8 cellular contexts compared by ENCODE assay signal in genomic region chr11:1310772-1311468, GRCh38. TPM values are rescaled to one million over a fixed set of nuclear protein-coding genes. Genes with fewer than 3 reads are reported as not detected.
A peak's percentile ranks its signal among the peaks of the same experiment; 100 is the strongest.
DNase-seq lines count a peak whose midpoint lies in the region; ATAC-seq and TF ChIP-seq lines count a peak whose summit lies in the region.

No MANE protein-coding gene starts in this region.

- TF ChIP-seq CTCF in CD4-positive, alpha-beta T cell (IDR thresholded peaks at IDR 0.05), result no peak
- TF ChIP-seq CTCF in neural cell (IDR thresholded peaks at IDR 0.05; ENCODE audit: poor library complexity, severe bottlenecking), result no peak

- peak overlapping the region; percentile 86 for H3K27ac Mint-ChIP-seq in CD4-positive, alpha-beta T cell
- peak overlapping the region; percentile 94 for H3K27ac Mint-ChIP-seq in activated naive CD4-positive, alpha-beta T cell treated with anti-CD3 and anti-CD28 coated beads for 36 hours

- H3K4me1 Mint-ChIP-seq in CD4-positive, alpha-beta T cell (ENCODE audit: low read depth), result peaks cover 39% of the 10 kb centered on the region
- H3K4me1 Mint-ChIP-seq in activated naive CD4-positive, alpha-beta T cell treated with anti-CD3 and anti-CD28 coated beads for 36 hours (ENCODE audit: low read depth), result peaks cover 34% of the 10 kb centered on the region

- H3K9me3 ChIP-seq in CD4-positive, alpha-beta T cell (ENCODE audit: control insufficient read depth, low read length), result no peaks in the 10 kb centered on the region
- no peaks in the 10 kb centered on the region for H3K9me3 ChIP-seq in neural cell (ENCODE audit: low read length)

- H3K27me3 ChIP-seq in CD4-positive, alpha-beta T cell (ENCODE audit: control insufficient read depth, insufficient read depth, low read length), result no peaks in the 10 kb centered on the region
- no peaks in the 10 kb centered on the region for H3K27me3 ChIP-seq in neural cell (ENCODE audit: insufficient read depth, low read depth, low read length)

- H3K4me2 ChIP-seq in neural cell (ENCODE audit: low read length), result no peak overlapping the region

- H3K9ac ChIP-seq in neural cell (ENCODE audit: low read length), result no peak overlapping the region

- no peaks in the 10 kb centered on the region for H3K36me3 Mint-ChIP-seq in CD4-positive, alpha-beta T cell (ENCODE audit: low read depth)
- peaks cover 6% of the 10 kb centered on the region for H3K36me3 Mint-ChIP-seq in activated naive CD4-positive, alpha-beta T cell treated with anti-CD3 and anti-CD28 coated beads for 36 hours (ENCODE audit: low read depth)

- DNase-seq in CD4-positive, alpha-beta T cell, result peak in 9 of 10 experiments; percentile 24 to 61 (median 47)
- DNase-seq in NOMO-1 (lab: John Stamatoyannopoulos, UW; ENCODE audit: unreplicated experiment in 2 of 2) (peak; percentile 78 to 86), HPDE6-E6E7 (ENCODE audit: extremely low spot score) (no peak), iPS-NIHi7 (ENCODE audit: extremely low spot score) (no peak)
- peak; percentile 61 for DNase-seq in activated naive CD4-positive, alpha-beta T cell treated with anti-CD3 and anti-CD28 coated beads for 36 hours

- POLR2A ChIA-PET in CD4-positive, alpha-beta T cell (lab: Charles Lee), result interaction anchor here (1.0 to 2.2 kb wide), 5 partner anchors 24 to 72 kb away, joined by 5 to 19 read pairs (median 5); no protein-coding TSS in a partner anchor

- no peaks in the 10 kb centered on the region for H4K20me1 ChIP-seq in neural cell (ENCODE audit: insufficient read depth)

- H3K27me3 Mint-ChIP-seq in CD4-positive, alpha-beta T cell, result peaks cover 5% of the 10 kb centered on the region
- H3K27me3 Mint-ChIP-seq in activated naive CD4-positive, alpha-beta T cell treated with anti-CD3 and anti-CD28 coated beads for 36 hours (ENCODE audit: low read depth), result no peaks in the 10 kb centered on the region

- CTCF ChIA-PET in CD4-positive, alpha-beta T cell (lab: Charles Lee), result no interaction called here
- CTCF ChIA-PET in activated naive CD4-positive, alpha-beta T cell treated with anti-CD3 and anti-CD28 coated beads for 36 hours (lab: Charles Lee), result interaction anchor here (1.5 kb wide), 1 partner anchor 13 kb away, joined by 3 read pairs; no protein-coding TSS in a partner anchor

- H3K27ac ChIP-seq in CD4-positive, alpha-beta T cell (ENCODE audit: low read depth, low read length), result peak overlapping the region; percentile 27
- H3K27ac ChIP-seq in neural cell (ENCODE audit: low read length), result no peak overlapping the region

- peak overlapping the region; percentile 85 for H3K4me3 Mint-ChIP-seq in CD4-positive, alpha-beta T cell
- H3K4me3 Mint-ChIP-seq in activated naive CD4-positive, alpha-beta T cell treated with anti-CD3 and anti-CD28 coated beads for 36 hours, result peak overlapping the region; percentile 89

- no peak for TF ChIP-seq EP300 in neural cell (conservative IDR thresholded peaks at IDR 0.05; ENCODE audit: poor library complexity, severe bottlenecking)

- peak; percentile 23 for ATAC-seq in CD4-positive, alpha-beta T cell (ENCODE audit: poor library complexity)
- ATAC-seq in HG03442 (IDR thresholded peaks at IDR 0.05; ENCODE audit: unreplicated experiment), result no peak
- ATAC-seq in HG02870 (IDR thresholded peaks at IDR 0.05; ENCODE audit: unreplicated experiment), result no peak

- no peak overlapping the region for H2AFZ ChIP-seq in neural cell (ENCODE audit: low read depth, low read length)

- H3K9me3 Mint-ChIP-seq in CD4-positive, alpha-beta T cell, result no peaks in the 10 kb centered on the region
- peaks cover 9% of the 10 kb centered on the region for H3K9me3 Mint-ChIP-seq in activated naive CD4-positive, alpha-beta T cell treated with anti-CD3 and anti-CD28 coated beads for 36 hours

- TF ChIP-seq RAD21 in neural cell (conservative IDR thresholded peaks at IDR 0.05), result no peak

- no peaks in the 10 kb centered on the region for H3K36me3 ChIP-seq in neural cell (ENCODE audit: insufficient read depth, low read length)

- intact Hi-C loops in CD4-positive, alpha-beta T cell (cut with DNase I, micrococcal nuclease), result loop anchor here (1.0 to 5.0 kb wide), 3 partner anchors 24 to 464 kb away; partner anchors contain the start of gene BRSK2 (in 1 of the 2)
- intact Hi-C loops in activated naive CD4-positive, alpha-beta T cell treated with anti-CD3 and anti-CD28 coated beads for 36 hours (cut with micrococcal nuclease), result no loop called here

- H3K9me2 ChIP-seq in neural cell (ENCODE audit: insufficient read depth, low read length), result no peaks in the 10 kb centered on the region

- no peaks in the 10 kb centered on the region for H3F3A ChIP-seq in neural cell (ENCODE audit: insufficient read depth, low read length, poor library complexity, severe bottlenecking)

- H3K4me3 ChIP-seq in neural cell (ENCODE audit: low read length), result peak overlapping the region; percentile 91

- H3K79me2 ChIP-seq in neural cell (replicated peaks; ENCODE audit: insufficient read depth, low read length), result peaks cover 24% of the 10 kb centered on the region

TF ChIP-seq in neural cell, 6 proteins besides CTCF, POLR2A, EP300 and RAD21:
- TF ChIP-seq MXI1 (conservative IDR thresholded peaks at IDR 0.05; ENCODE audit: poor library complexity, severe bottlenecking) (no peak), EZH2 (IDR thresholded peaks at IDR 0.05; ENCODE audit: borderline replicate concordance, insufficient read depth, low read length, poor library complexity, severe bottlenecking) (no peak), SMC3 (conservative IDR thresholded peaks at IDR 0.05; ENCODE audit: poor library complexity) (no peak), POLR2AphosphoS5 (IDR thresholded peaks at IDR 0.05) (no peak), TAF1 (IDR thresholded peaks at IDR 0.05; ENCODE audit: low read depth) (no peak), REST (IDR thresholded peaks at IDR 0.05; ENCODE audit: borderline replicate concordance) (no peak)

RNA-seq across cellular contexts. Expression of gene TOLLIP, which starts 1.5 kb away (rescaled TPM):
- total RNA-seq in CD4-positive, alpha-beta T cell, result 10 to 100 TPM; 38.9 to 41.0 TPM
- 10 to 100 TPM; 19.9 to 21.7 TPM for total RNA-seq in activated naive CD4-positive, alpha-beta T cell treated with anti-CD3 and anti-CD28 coated beads for 36 hours
- polyA plus RNA-seq in neural cell, result 24.1 and 31.4 TPM in 2 replicates
- polyA minus RNA-seq in neural cell, result 23.5 and 35.5 TPM in 2 replicates

Comparison
In these comparisons a context has a peak if more than half of its experiments do, and no peak if none do; other contexts are left out.
1. DNase-seq: peak in CD4-positive, alpha-beta T cell (9 of 10), NOMO-1 (2 of 2) and activated naive CD4-positive, alpha-beta T cell treated with anti-CD3 and anti-CD28 coated beads for 36 hours (single experiment); none in HPDE6-E6E7 (single experiment) and iPS-NIHi7 (single experiment).